Comparison of ENCODE assay signal across 14 cellular contexts in genomic region chr2:42495611-42496010, GRCh38. TPM values are rescaled to one million over a fixed set of nuclear protein-coding genes. Genes with fewer than 3 reads are reported as not detected.
DNase-seq lines count a peak whose midpoint lies in the region; ATAC-seq and TF ChIP-seq lines count a peak whose summit lies in the region.
"Had no signal": no experiment of that assay in that cellular context is flagged by ENCODE, and none has a peak within 500 bp of the region (broad histone marks: within the 10 kb centered on the region; RNA-seq: fewer than 3 reads in every experiment).

No MANE protein-coding gene starts in this region.

- H3K4me3 Mint-ChIP-seq in activated CD8-positive, alpha-beta T cell treated with anti-CD3 and anti-CD28 coated beads for 36 hours, result peak overlapping the region; percentile 97
- no peak overlapping the region for H3K4me3 Mint-ChIP-seq in activated CD8-positive, alpha-beta T cell treated with anti-CD3 and anti-CD28 coated beads, Interleukin-2, amount 10 ng/mL, durations not matched to agents 7 days and 5 days
- H3K4me3 Mint-ChIP-seq in activated naive CD8-positive, alpha-beta T cell treated with anti-CD3 and anti-CD28 coated beads for 36 hours, result peak overlapping the region; percentile 22

- H3K36me3 Mint-ChIP-seq in activated CD8-positive, alpha-beta T cell treated with anti-CD3 and anti-CD28 coated beads for 36 hours (ENCODE audit: low read depth), result no peaks in the 10 kb centered on the region
- H3K36me3 Mint-ChIP-seq in activated CD8-positive, alpha-beta T cell treated with anti-CD3 and anti-CD28 coated beads, Interleukin-2, amount 10 ng/mL, durations not matched to agents 7 days and 5 days (ENCODE audit: low read depth), result no peaks in the 10 kb centered on the region
- no peaks in the 10 kb centered on the region for H3K36me3 Mint-ChIP-seq in activated naive CD8-positive, alpha-beta T cell treated with anti-CD3 and anti-CD28 coated beads for 36 hours

- H4K20me1 ChIP-seq in MM.1S (ENCODE audit: insufficient read depth, low read length), result no peaks in the 10 kb centered on the region

- H3K4me2 ChIP-seq in MM.1S (ENCODE audit: low read depth, low read length) (peak overlapping the region; percentile 99; the same call in 1 of the 2 replicates), parathyroid adenoma (ENCODE audit: low read length) (no peak overlapping the region)

- no peak overlapping the region; the same call in 1 of the 2 replicates for H3K4me3 ChIP-seq in MM.1S (ENCODE audit: low read length)
- H3K4me3 ChIP-seq in parathyroid adenoma (ENCODE audit: low read depth, low read length), result no peak overlapping the region

- peaks cover 17% of the 10 kb centered on the region for H3K4me1 Mint-ChIP-seq in activated CD8-positive, alpha-beta T cell treated with anti-CD3 and anti-CD28 coated beads for 36 hours (ENCODE audit: low read depth)
- peaks cover 12% of the 10 kb centered on the region for H3K4me1 Mint-ChIP-seq in activated CD8-positive, alpha-beta T cell treated with anti-CD3 and anti-CD28 coated beads, Interleukin-2, amount 10 ng/mL, durations not matched to agents 7 days and 5 days (ENCODE audit: low read depth)
- H3K4me1 Mint-ChIP-seq in activated naive CD8-positive, alpha-beta T cell treated with anti-CD3 and anti-CD28 coated beads for 36 hours, result peaks cover 10% of the 10 kb centered on the region

- H3K4me1 ChIP-seq in MM.1S (ENCODE audit: low read length), result peaks cover 9% of the 10 kb centered on the region; the same call in 1 of the 2 replicates
- peaks cover 5% of the 10 kb centered on the region for H3K4me1 ChIP-seq in parathyroid adenoma

- CTCF ChIA-PET in activated CD8-positive, alpha-beta T cell treated with anti-CD3 and anti-CD28 coated beads for 36 hours (lab: Charles Lee), result interaction anchor here (0.9 to 3.9 kb wide), 4 partner anchors 20 to 168 kb away, joined by 4 to 32 read pairs (median 4); no protein-coding TSS in a partner anchor
- CTCF ChIA-PET in activated CD8-positive, alpha-beta T cell treated with anti-CD3 and anti-CD28 coated beads, Interleukin-2, amount 10 ng/mL, durations not matched to agents 7 days and 5 days (lab: Charles Lee), result interaction anchor here (0.6 to 4.5 kb wide), 2 partner anchors 163 to 168 kb away, joined by 4 to 35 read pairs; no protein-coding TSS in a partner anchor

- peaks cover 9% of the 10 kb centered on the region; the same call in 1 of the 2 replicates for H3F3A ChIP-seq in MM.1S (ENCODE audit: insufficient read depth, low read length)

- H3K9me3 Mint-ChIP-seq in activated CD8-positive, alpha-beta T cell treated with anti-CD3 and anti-CD28 coated beads for 36 hours, result no peaks in the 10 kb centered on the region
- no peaks in the 10 kb centered on the region for H3K9me3 Mint-ChIP-seq in activated CD8-positive, alpha-beta T cell treated with anti-CD3 and anti-CD28 coated beads, Interleukin-2, amount 10 ng/mL, durations not matched to agents 7 days and 5 days (ENCODE audit: insufficient read depth)
- no peaks in the 10 kb centered on the region for H3K9me3 Mint-ChIP-seq in activated naive CD8-positive, alpha-beta T cell treated with anti-CD3 and anti-CD28 coated beads for 36 hours
- H3K9me3 Mint-ChIP-seq: activated CD4-positive, alpha-beta T cell treated with anti-CD3 and anti-CD28 coated beads, Interleukin-2, amount 10 ng/mL, durations not matched to agents 24 days and 14 days; CD4-positive, alpha-beta memory T cell had no signal

- H2AFZ ChIP-seq in MM.1S (ENCODE audit: low read length) (0 out of 2 replicates have a peak overlapping the region, but pooled peaks have one; percentile 95), parathyroid adenoma (peak overlapping the region; percentile 81)

- H3K27ac ChIP-seq in MM.1S (ENCODE audit: low read length) (no peak overlapping the region), parathyroid adenoma (no peak overlapping the region)
- H3K27ac ChIP-seq: epithelial cell of prostate, gastroesophageal sphincter, left ventricle myocardium inferior had no signal

- intact Hi-C loops in activated CD8-positive, alpha-beta T cell treated with anti-CD3 and anti-CD28 coated beads for 36 hours (cut with micrococcal nuclease), result loop anchor here (2.0 kb wide), 1 partner anchor 167 kb away; no protein-coding TSS in a partner anchor

- H3K36me3 ChIP-seq in MM.1S (replicated peaks; ENCODE audit: insufficient read depth, low read length), result no peaks in the 10 kb centered on the region
- H3K36me3 ChIP-seq in parathyroid adenoma (ENCODE audit: control insufficient read depth, insufficient read depth, low read length), result no peaks in the 10 kb centered on the region
- H3K36me3 ChIP-seq: gastroesophageal sphincter, left ventricle myocardium inferior, uterus had no signal

- no peak for TF ChIP-seq CTCF in activated CD8-positive, alpha-beta T cell treated with anti-CD3 and anti-CD28 coated beads for 36 hours (IDR thresholded peaks at IDR 0.05)
- TF ChIP-seq CTCF in MM.1S (IDR thresholded peaks at IDR 0.05; ENCODE audit: low read length) (no peak), parathyroid adenoma (IDR thresholded peaks at IDR 0.05) (no peak)

- ATAC-seq in activated CD8-positive, alpha-beta T cell treated with anti-CD3 and anti-CD28 coated beads for 36 hours, result no peak
- no peak for ATAC-seq in activated CD8-positive, alpha-beta T cell treated with anti-CD3 and anti-CD28 coated beads, Interleukin-2, amount 10 ng/mL, durations not matched to agents 7 days and 5 days
- ATAC-seq in GM18909 (IDR thresholded peaks at IDR 0.05; ENCODE audit: poor library complexity, unreplicated experiment), result no peak

- H3K79me2 ChIP-seq in MM.1S (ENCODE audit: low read length) (no peaks in the 10 kb centered on the region), parathyroid adenoma (no peaks in the 10 kb centered on the region)

- no peaks in the 10 kb centered on the region for H3K27me3 ChIP-seq in MM.1S (replicated peaks; ENCODE audit: insufficient read depth, low read length)
- H3K27me3 ChIP-seq in parathyroid adenoma (ENCODE audit: control insufficient read depth, insufficient read depth, low read length), result no peaks in the 10 kb centered on the region

- no peak for DNase-seq in activated CD8-positive, alpha-beta T cell treated with anti-CD3 and anti-CD28 coated beads for 36 hours
- DNase-seq in activated CD8-positive, alpha-beta T cell treated with anti-CD3 and anti-CD28 coated beads, Interleukin-2, amount 10 ng/mL, durations not matched to agents 7 days and 5 days, result no peak
- no peak for DNase-seq in MM.1S
- DNase-seq in activated naive CD8-positive, alpha-beta T cell treated with anti-CD3 and anti-CD28 coated beads for 36 hours, result no peak
- DNase-seq in activated CD8-positive, alpha-beta memory T cell treated with anti-CD3 and anti-CD28 coated beads, Interleukin-2, amount 50 U/mL, for 4 hours, result no peak
- no peak for DNase-seq in HPDE6-E6E7 (ENCODE audit: extremely low spot score)

- H3K9me3 ChIP-seq in MM.1S (replicated peaks; ENCODE audit: insufficient read depth, low read length), result no peaks in the 10 kb centered on the region
- H3K9me3 ChIP-seq in parathyroid adenoma (ENCODE audit: control insufficient read depth, low read length), result no peaks in the 10 kb centered on the region
- H3K9me3 ChIP-seq: gastroesophageal sphincter, left ventricle myocardium inferior, uterus had no signal

- H3K9me2 ChIP-seq in MM.1S (replicated peaks; ENCODE audit: insufficient read depth, low read length), result no peaks in the 10 kb centered on the region

- H3K27me3 Mint-ChIP-seq in activated CD8-positive, alpha-beta T cell treated with anti-CD3 and anti-CD28 coated beads for 36 hours, result peaks cover 6% of the 10 kb centered on the region
- peaks cover 15% of the 10 kb centered on the region for H3K27me3 Mint-ChIP-seq in activated CD8-positive, alpha-beta T cell treated with anti-CD3 and anti-CD28 coated beads, Interleukin-2, amount 10 ng/mL, durations not matched to agents 7 days and 5 days (ENCODE audit: low read depth)
- peaks cover 12% of the 10 kb centered on the region for H3K27me3 Mint-ChIP-seq in activated naive CD8-positive, alpha-beta T cell treated with anti-CD3 and anti-CD28 coated beads for 36 hours

- no peak overlapping the region for H3K27ac Mint-ChIP-seq in activated CD8-positive, alpha-beta T cell treated with anti-CD3 and anti-CD28 coated beads for 36 hours
- no peak overlapping the region for H3K27ac Mint-ChIP-seq in activated CD8-positive, alpha-beta T cell treated with anti-CD3 and anti-CD28 coated beads, Interleukin-2, amount 10 ng/mL, durations not matched to agents 7 days and 5 days
- no peak overlapping the region for H3K27ac Mint-ChIP-seq in activated naive CD8-positive, alpha-beta T cell treated with anti-CD3 and anti-CD28 coated beads for 36 hours

- H3K9ac ChIP-seq in MM.1S (ENCODE audit: low read length) (no peak overlapping the region), parathyroid adenoma (no peak overlapping the region)

- POLR2A ChIA-PET in activated CD8-positive, alpha-beta T cell treated with anti-CD3 and anti-CD28 coated beads for 36 hours (lab: Charles Lee), result interaction anchor here (1.2 kb wide), 1 partner anchor 167 kb away, joined by 4 read pairs; no protein-coding TSS in a partner anchor
- POLR2A ChIA-PET in activated CD8-positive, alpha-beta T cell treated with anti-CD3 and anti-CD28 coated beads, Interleukin-2, amount 10 ng/mL, durations not matched to agents 7 days and 5 days (lab: Charles Lee), result no interaction called here

RNA-seq across cellular contexts. Expression of gene KCNG3, which starts 1.8 kb away (rescaled TPM):
- total RNA-seq in activated CD8-positive, alpha-beta T cell treated with anti-CD3 and anti-CD28 coated beads for 36 hours, result 1 to 10 TPM; 1.5 to 2.1 TPM
- under 1 TPM; 0.21 to 0.26 TPM for total RNA-seq in activated CD8-positive, alpha-beta T cell treated with anti-CD3 and anti-CD28 coated beads, Interleukin-2, amount 10 ng/mL, durations not matched to agents 7 days and 5 days
- under 1 TPM; 0.29 to 0.48 TPM for total RNA-seq in activated naive CD8-positive, alpha-beta T cell treated with anti-CD3 and anti-CD28 coated beads for 36 hours
- total RNA-seq: CD4-positive, alpha-beta memory T cell; left ventricle myocardium inferior had no signal
